23 cellular contexts compared by ENCODE assay signal in the genomic region with DNA sequence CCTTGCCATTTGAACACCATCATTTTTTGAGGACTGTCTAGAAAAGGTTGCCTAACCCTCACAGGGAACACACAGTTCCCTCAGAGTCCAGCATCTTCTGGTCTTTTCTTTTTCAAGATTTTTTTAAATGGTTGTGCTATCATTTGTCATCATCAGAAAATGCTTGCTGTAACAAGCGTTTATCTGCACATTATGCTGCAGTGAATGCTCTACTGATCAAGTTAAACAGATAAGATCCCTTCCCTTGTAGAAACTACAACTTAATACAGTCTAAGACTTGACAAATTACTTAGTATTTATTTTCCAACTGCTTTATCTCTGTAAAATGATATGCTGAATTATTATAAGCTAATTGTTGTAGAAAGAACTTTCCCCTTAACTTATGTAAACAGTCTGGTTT. TPM values are rescaled to one million over a fixed set of nuclear protein-coding genes. Genes with fewer than 3 reads are reported as not detected.
DNase-seq lines count a peak whose midpoint lies in the region; ATAC-seq, FAIRE-seq and TF ChIP-seq lines count a peak whose summit lies in the region.
"Had no signal": no experiment of that assay in that cellular context is flagged by ENCODE, and none has a peak within 500 bp of the region (broad histone marks: within the 10 kb centered on the region; RNA-seq: fewer than 3 reads in every experiment).

No MANE protein-coding gene starts in this region.

- H3K4me1 ChIP-seq in mammary epithelial cell (ENCODE audit: insufficient read depth, low read length) (no peaks in the 10 kb centered on the region), OCI-LY7 (ENCODE audit: insufficient read depth, low read length, poor library complexity, severe bottlenecking) (no peaks in the 10 kb centered on the region)

- TF ChIP-seq CTCF in mammary epithelial cell (conservative IDR thresholded peaks at IDR 0.05 in 1 of 2, IDR thresholded peaks at IDR 0.05 in 1 of 2; ENCODE audit: extremely low read depth in 1 of 2, insufficient read depth in 1 of 2, low read depth in 1 of 2, low read length in 2 of 2) = no peak
- TF ChIP-seq CTCF in MCF 10A (IDR thresholded peaks at IDR 0.05; ENCODE audit: unreplicated experiment) = no peak
- no peak for TF ChIP-seq CTCF in OCI-LY7 (conservative IDR thresholded peaks at IDR 0.05; ENCODE audit: low read length)

- no peak for ATAC-seq in SK-N-SH treated with all-trans-retinoic acid at 6 μM for 48 hours
- ATAC-seq: GM23338, K562 had no signal

- BruUV-seq in mammary epithelial cell (replicated peaks; lab: Mats Ljungman, UMichigan) (TSS peak; percentile 2), MCF 10A (replicated peaks; lab: Mats Ljungman, UMichigan) (no TSS peak), OCI-LY7 (replicated peaks; lab: Mats Ljungman, UMichigan) (no TSS peak)

- POLR2A ChIA-PET in MCF 10A (lab: Yijun Ruan, JAX) (interaction anchor here (0.7 to 0.9 kb wide), 2 partner anchors 14 to 176 kb away, joined by 3 read pairs; no protein-coding TSS in a partner anchor), OCI-LY7 (lab: Charles Lee) (interaction anchor here (0.6 to 1.2 kb wide), 3 partner anchors 10 to 599 kb away, joined by 4 to 5 read pairs (median 4); no protein-coding TSS in a partner anchor)

- H3K4me1 Mint-ChIP-seq in MCF 10A (ENCODE audit: insufficient read depth, unreplicated experiment) = no peaks in the 10 kb centered on the region
- H3K4me1 Mint-ChIP-seq: GM23338, H9 had no signal

- H3K79me2 ChIP-seq in mammary epithelial cell (ENCODE audit: insufficient read depth, low read length) = no peaks in the 10 kb centered on the region
- H3K79me2 ChIP-seq in OCI-LY7 (ENCODE audit: insufficient read depth, low read depth, low read length) = no peaks in the 10 kb centered on the region

- H3K27me3 Mint-ChIP-seq in MCF 10A (ENCODE audit: insufficient read depth, unreplicated experiment) = no peaks in the 10 kb centered on the region
- H3K27me3 Mint-ChIP-seq: CD4-positive, alpha-beta T cell had no signal

- H3K36me3 ChIP-seq in mammary epithelial cell (ENCODE audit: insufficient read depth, low read length) (peaks cover 13% of the 10 kb centered on the region), OCI-LY7 (ENCODE audit: insufficient read depth, low read length) (peaks cover 54% of the 10 kb centered on the region)

- CTCF ChIA-PET in mammary epithelial cell (lab: Charles Lee; ENCODE audit: low non-redundant PET) (no interaction called here), MCF 10A (lab: Yijun Ruan, JAX) (no interaction called here), OCI-LY7 (lab: Charles Lee; ENCODE audit: unreplicated experiment) (no interaction called here)

- no peak overlapping the region for H3K9ac ChIP-seq in mammary epithelial cell (ENCODE audit: insufficient read depth, low read length)
- H3K9ac ChIP-seq: BLaER1 had no signal

- H3K36me3 Mint-ChIP-seq in MCF 10A (ENCODE audit: insufficient read depth, unreplicated experiment) = peaks cover 50% of the 10 kb centered on the region

- peak; percentile 96 for FAIRE-seq in islet of Langerhans (lab: Jason Lieb, UNC)
- FAIRE-seq: HTR-8/SVneo, K562 had no signal

- in situ Hi-C loops in mammary epithelial cell (cut with MboI; ENCODE audit: low sequenced_read_pairs in 2 of 2) = no loop called here

- no peak overlapping the region for H3K4me3 ChIP-seq in mammary epithelial cell (replicated peaks in 1 of 3; ENCODE audit: insufficient read depth in 1 of 3, low read depth in 2 of 3, low read length in 3 of 3)
- no peak overlapping the region for H3K4me3 ChIP-seq in OCI-LY7 (ENCODE audit: low read depth, low read length, poor library complexity, severe bottlenecking)
- H3K4me3 ChIP-seq: BLaER1, GM23338, K562 had no signal

- intact Hi-C loops in mammary epithelial cell (cut with micrococcal nuclease) = no loop called here
- intact Hi-C loops in MCF 10A (cut with micrococcal nuclease) = no loop called here
- intact Hi-C loops in OCI-LY7 (cut with micrococcal nuclease; ENCODE audit: unreplicated experiment) = no loop called here

- no peaks in the 10 kb centered on the region for H3K9me3 ChIP-seq in mammary epithelial cell (replicated peaks; ENCODE audit: insufficient read depth, low read length)
- H3K9me3 ChIP-seq in OCI-LY7 (ENCODE audit: low read length) = no peaks in the 10 kb centered on the region
- H3K9me3 ChIP-seq: BLaER1 had no signal

- no peak overlapping the region for H2AFZ ChIP-seq in mammary epithelial cell (ENCODE audit: low read depth, low read length)
- no peak overlapping the region for H2AFZ ChIP-seq in OCI-LY7 (ENCODE audit: low read length)
- H2AFZ ChIP-seq: GM23338 had no signal

- WGBS in mammary epithelial cell (ENCODE audit: low coverage, missing lambda C conversion rate) = 100% methylated on average over 1 of the region's 1 CpG

- no peaks in the 10 kb centered on the region for H3K9me3 Mint-ChIP-seq in MCF 10A (ENCODE audit: unreplicated experiment)
- H3K9me3 Mint-ChIP-seq: CD4-positive, alpha-beta T cell; GM23338; H9; HFFc6 had no signal

- dilution Hi-C loops in mammary epithelial cell (cut with HindIII; ENCODE audit: low sequenced_read_pairs) = loop anchor here (5.0 kb wide), 1 partner anchor 63 kb away; no protein-coding TSS in a partner anchor

- no peaks in the 10 kb centered on the region for H3K27me3 ChIP-seq in mammary epithelial cell (ENCODE audit: insufficient read depth, low read length)
- H3K27me3 ChIP-seq: BLaER1 had no signal

- H4K20me1 ChIP-seq in mammary epithelial cell (ENCODE audit: insufficient read depth, low read length) (no peaks in the 10 kb centered on the region), OCI-LY7 (ENCODE audit: insufficient read depth, low read length) (no peaks in the 10 kb centered on the region)
- H4K20me1 ChIP-seq: BLaER1 had no signal

- H3K4me2 ChIP-seq in mammary epithelial cell (ENCODE audit: insufficient read depth, low read depth, low read length) (no peak overlapping the region), OCI-LY7 (ENCODE audit: low read length) (no peak overlapping the region)
- H3K4me2 ChIP-seq: BLaER1, GM23338 had no signal

- no peak overlapping the region for H3K27ac Mint-ChIP-seq in MCF 10A (ENCODE audit: low read depth, unreplicated experiment)
- H3K27ac Mint-ChIP-seq: CD4-positive, alpha-beta T cell; GM23338; HFFc6 had no signal

- H3K27ac ChIP-seq in mammary epithelial cell (ENCODE audit: insufficient read depth, low read depth, low read length) (no peak overlapping the region), OCI-LY7 (ENCODE audit: low read depth, low read length, poor library complexity, severe bottlenecking) (no peak overlapping the region)
- H3K27ac ChIP-seq: BLaER1 had no signal

- H3K4me3 Mint-ChIP-seq in MCF 10A (ENCODE audit: unreplicated experiment) = no peak overlapping the region
- H3K4me3 Mint-ChIP-seq: CD4-positive, alpha-beta T cell; GM23338; H9; HFFc6 had no signal

- DNase-seq in mammary epithelial cell = no peak
- no peak for DNase-seq in MCF 10A (ENCODE audit: unreplicated experiment)
- no peak for DNase-seq in amygdala (lab: John Stamatoyannopoulos, UW)
- DNase-seq in OCI-LY7 (ENCODE audit: low spot score) = no peak
- no peak for DNase-seq in NCI-H69 (lab: John Stamatoyannopoulos, UW)
- DNase-seq: CD4-positive, alpha-beta T cell; COR-L47; DMS53; H9; HFFc6; Kasumi-1; NCI-H1694; NCI-H2029 treated with DMSO at 0.1 percent for 48 hours; NCI-H446 treated with DMSO at 0.1 percent for 48 hours; NCI-H526; RPMI8226; SHP77 had no signal

- H3K9me2 ChIP-seq in OCI-LY7 (ENCODE audit: insufficient read depth, low read length) = no peaks in the 10 kb centered on the region

TF ChIP-seq in SK-N-SH treated with all-trans-retinoic acid at 6 μM for 48 hours, 23 proteins besides CTCF, POLR2A, EP300 and RAD21 (continues in another document):
- TF ChIP-seq, protein P1, sequence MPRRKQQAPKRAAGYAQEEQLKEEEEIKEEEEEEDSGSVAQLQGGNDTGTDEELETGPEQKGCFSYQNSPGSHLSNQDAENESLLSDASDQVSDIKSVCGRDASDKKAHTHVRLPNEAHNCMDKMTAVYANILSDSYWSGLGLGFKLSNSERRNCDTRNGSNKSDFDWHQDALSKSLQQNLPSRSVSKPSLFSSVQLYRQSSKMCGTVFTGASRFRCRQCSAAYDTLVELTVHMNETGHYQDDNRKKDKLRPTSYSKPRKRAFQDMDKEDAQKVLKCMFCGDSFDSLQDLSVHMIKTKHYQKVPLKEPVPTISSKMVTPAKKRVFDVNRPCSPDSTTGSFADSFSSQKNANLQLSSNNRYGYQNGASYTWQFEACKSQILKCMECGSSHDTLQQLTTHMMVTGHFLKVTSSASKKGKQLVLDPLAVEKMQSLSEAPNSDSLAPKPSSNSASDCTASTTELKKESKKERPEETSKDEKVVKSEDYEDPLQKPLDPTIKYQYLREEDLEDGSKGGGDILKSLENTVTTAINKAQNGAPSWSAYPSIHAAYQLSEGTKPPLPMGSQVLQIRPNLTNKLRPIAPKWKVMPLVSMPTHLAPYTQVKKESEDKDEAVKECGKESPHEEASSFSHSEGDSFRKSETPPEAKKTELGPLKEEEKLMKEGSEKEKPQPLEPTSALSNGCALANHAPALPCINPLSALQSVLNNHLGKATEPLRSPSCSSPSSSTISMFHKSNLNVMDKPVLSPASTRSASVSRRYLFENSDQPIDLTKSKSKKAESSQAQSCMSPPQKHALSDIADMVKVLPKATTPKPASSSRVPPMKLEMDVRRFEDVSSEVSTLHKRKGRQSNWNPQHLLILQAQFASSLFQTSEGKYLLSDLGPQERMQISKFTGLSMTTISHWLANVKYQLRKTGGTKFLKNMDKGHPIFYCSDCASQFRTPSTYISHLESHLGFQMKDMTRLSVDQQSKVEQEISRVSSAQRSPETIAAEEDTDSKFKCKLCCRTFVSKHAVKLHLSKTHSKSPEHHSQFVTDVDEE (CRISPR knock-in tag; IDR thresholded peaks at IDR 0.05) = no peak
- TF ChIP-seq, protein P2, sequence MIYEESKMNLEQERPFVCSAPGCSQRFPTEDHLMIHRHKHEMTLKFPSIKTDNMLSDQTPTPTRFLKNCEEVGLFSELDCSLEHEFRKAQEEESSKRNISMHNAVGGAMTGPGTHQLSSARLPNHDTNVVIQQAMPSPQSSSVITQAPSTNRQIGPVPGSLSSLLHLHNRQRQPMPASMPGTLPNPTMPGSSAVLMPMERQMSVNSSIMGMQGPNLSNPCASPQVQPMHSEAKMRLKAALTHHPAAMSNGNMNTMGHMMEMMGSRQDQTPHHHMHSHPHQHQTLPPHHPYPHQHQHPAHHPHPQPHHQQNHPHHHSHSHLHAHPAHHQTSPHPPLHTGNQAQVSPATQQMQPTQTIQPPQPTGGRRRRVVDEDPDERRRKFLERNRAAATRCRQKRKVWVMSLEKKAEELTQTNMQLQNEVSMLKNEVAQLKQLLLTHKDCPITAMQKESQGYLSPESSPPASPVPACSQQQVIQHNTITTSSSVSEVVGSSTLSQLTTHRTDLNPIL (CRISPR knock-in tag; IDR thresholded peaks at IDR 0.05; ENCODE audit: low read depth) = no peak
- no peak for TF ChIP-seq ARNTL (CRISPR knock-in tag; IDR thresholded peaks at IDR 0.05; ENCODE audit: borderline replicate concordance, low read depth)

RNA-seq across cellular contexts. Expression of a gene that starts 11.9 kb away (rescaled TPM):
- total RNA-seq in mammary epithelial cell = under 1 TPM; 0.16 to 0.33 TPM
- polyA plus RNA-seq in mammary epithelial cell = 0.09 TPM
- not detected for polyA minus RNA-seq in mammary epithelial cell
- 0.07 and 0.10 TPM in 2 replicates for total RNA-seq in MCF 10A (2022)
- 0.16 and 1.8 TPM in 2 replicates for total RNA-seq in OCI-LY7 (2014; rRNA removed; shearing (Covaris generic))
- 0.15 and 0.23 TPM in 2 replicates for total RNA-seq in OCI-LY7 (2022)

RNA-seq across cellular contexts. Expression of a gene that starts 56.8 kb away (rescaled TPM):
- 10 to 100 TPM in 1 of 2 donors, 1 to 10 TPM in 1; 9.7 to 19.5 TPM for total RNA-seq in mammary epithelial cell
- polyA plus RNA-seq in mammary epithelial cell = 9.1 TPM
- 20.7 TPM for polyA minus RNA-seq in mammary epithelial cell
- 27.0 and 27.5 TPM in 2 replicates for total RNA-seq in MCF 10A (2022)
- 17.1 and 23.0 TPM in 2 replicates for total RNA-seq in OCI-LY7 (2014; rRNA removed; shearing (Covaris generic))
- total RNA-seq in OCI-LY7 (2022) = 41.3 and 42.5 TPM in 2 replicates
